Comparison of ENCODE assay signal across 1 cellular context in the genomic region with DNA sequence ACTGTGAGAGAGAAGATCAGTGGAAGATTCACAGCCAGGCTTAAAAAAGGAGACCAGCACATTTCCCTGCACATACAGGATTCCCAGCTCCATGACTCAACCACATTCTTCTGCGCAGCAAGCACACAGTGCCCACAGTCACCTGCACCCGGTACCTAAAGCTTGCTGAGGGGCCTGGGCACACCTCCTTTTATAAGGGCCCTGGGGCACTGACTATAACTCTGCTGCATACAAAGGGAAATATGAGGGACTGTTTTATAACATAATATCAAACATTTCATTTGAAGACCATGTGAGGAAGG.
TF ChIP-seq lines count a peak whose summit lies in the region.

No MANE protein-coding gene starts in this region.

TF ChIP-seq in endothelial cell of umbilical vein, 7 proteins besides CTCF, POLR2A, EP300 and RAD21:
- no peak for TF ChIP-seq EZH2 (IDR thresholded peaks at IDR 0.05; ENCODE audit: borderline replicate concordance, low read depth, low read length, severe bottlenecking)
- TF ChIP-seq, protein P1, sequence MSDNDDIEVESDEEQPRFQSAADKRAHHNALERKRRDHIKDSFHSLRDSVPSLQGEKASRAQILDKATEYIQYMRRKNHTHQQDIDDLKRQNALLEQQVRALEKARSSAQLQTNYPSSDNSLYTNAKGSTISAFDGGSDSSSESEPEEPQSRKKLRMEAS (IDR thresholded peaks at IDR 0.05; ENCODE audit: insufficient read depth, insufficient read length) = no peak
- TF ChIP-seq FOS (IDR thresholded peaks at IDR 0.05; ENCODE audit: borderline replicate concordance, insufficient read depth, low read length) = no peak
- no peak for TF ChIP-seq JUN (IDR thresholded peaks at IDR 0.05; ENCODE audit: borderline replicate concordance, insufficient read depth, insufficient read length, low read depth)
- TF ChIP-seq GATA2 (IDR thresholded peaks at IDR 0.05; ENCODE audit: insufficient read depth, insufficient read length, low read depth, low read length) = no peak
- TF ChIP-seq MYC (IDR thresholded peaks at IDR 0.05; ENCODE audit: low read depth, low read length) = no peak
- no peak for TF ChIP-seq POLR2AphosphoS5 (IDR thresholded peaks at IDR 0.05; ENCODE audit: insufficient read depth, low read depth, low read length)
